1 cellular context compared by ENCODE assay signal in the genomic region with DNA sequence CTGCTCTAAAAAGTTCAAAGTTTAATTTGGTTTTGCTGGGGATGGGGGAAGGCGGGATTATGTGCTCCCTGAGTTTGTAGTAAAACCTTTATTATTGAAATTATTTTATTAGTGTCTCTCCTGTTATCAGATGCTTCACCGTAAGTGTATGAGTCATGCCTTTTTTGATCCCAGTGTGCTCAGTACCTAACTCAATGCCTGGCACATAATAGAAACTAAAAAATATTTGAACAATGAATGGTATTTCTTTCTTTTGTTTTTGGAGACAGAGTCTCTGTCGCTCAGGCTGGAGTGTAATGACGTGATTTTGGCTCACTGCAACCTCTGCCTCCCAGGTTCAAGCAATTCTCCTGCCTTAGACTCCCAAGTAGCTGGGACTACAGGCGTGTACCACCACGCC.
TF ChIP-seq lines count a peak whose summit lies in the region.

No MANE protein-coding gene starts in this region.

TF ChIP-seq in SK-N-SH treated with all-trans-retinoic acid at 6 μM for 48 hours, 23 proteins besides CTCF, POLR2A, EP300 and RAD21:
- TF ChIP-seq ZNF565 (CRISPR knock-in tag; conservative IDR thresholded peaks at IDR 0.05; ENCODE audit: low read depth) (no peak), CSDC2 (CRISPR knock-in tag; IDR thresholded peaks at IDR 0.05) (no peak), ESRRG (CRISPR knock-in tag; IDR thresholded peaks at IDR 0.05) (no peak), OSR1 (CRISPR knock-in tag; IDR thresholded peaks at IDR 0.05) (no peak), GLIS3 (CRISPR knock-in tag; IDR thresholded peaks at IDR 0.05) (no peak), SNAI2 (CRISPR knock-in tag; IDR thresholded peaks at IDR 0.05) (no peak), TCF4 (CRISPR knock-in tag; IDR thresholded peaks at IDR 0.05; ENCODE audit: borderline replicate concordance) (no peak), ZFP30 (CRISPR knock-in tag; IDR thresholded peaks at IDR 0.05) (no peak), ZNF70 (CRISPR knock-in tag; IDR thresholded peaks at IDR 0.05) (no peak), TOX (CRISPR knock-in tag; IDR thresholded peaks at IDR 0.05; ENCODE audit: borderline replicate concordance) (no peak), ZNF8 (CRISPR knock-in tag; IDR thresholded peaks at IDR 0.05) (no peak), ZFP3 (CRISPR knock-in tag; IDR thresholded peaks at IDR 0.05) (no peak), RARB (CRISPR knock-in tag; IDR thresholded peaks at IDR 0.05) (no peak), ZC3H10 (CRISPR knock-in tag; IDR thresholded peaks at IDR 0.05) (no peak), PPARA (CRISPR knock-in tag; IDR thresholded peaks at IDR 0.05; ENCODE audit: borderline replicate concordance) (no peak)
- TF ChIP-seq, protein P1, sequence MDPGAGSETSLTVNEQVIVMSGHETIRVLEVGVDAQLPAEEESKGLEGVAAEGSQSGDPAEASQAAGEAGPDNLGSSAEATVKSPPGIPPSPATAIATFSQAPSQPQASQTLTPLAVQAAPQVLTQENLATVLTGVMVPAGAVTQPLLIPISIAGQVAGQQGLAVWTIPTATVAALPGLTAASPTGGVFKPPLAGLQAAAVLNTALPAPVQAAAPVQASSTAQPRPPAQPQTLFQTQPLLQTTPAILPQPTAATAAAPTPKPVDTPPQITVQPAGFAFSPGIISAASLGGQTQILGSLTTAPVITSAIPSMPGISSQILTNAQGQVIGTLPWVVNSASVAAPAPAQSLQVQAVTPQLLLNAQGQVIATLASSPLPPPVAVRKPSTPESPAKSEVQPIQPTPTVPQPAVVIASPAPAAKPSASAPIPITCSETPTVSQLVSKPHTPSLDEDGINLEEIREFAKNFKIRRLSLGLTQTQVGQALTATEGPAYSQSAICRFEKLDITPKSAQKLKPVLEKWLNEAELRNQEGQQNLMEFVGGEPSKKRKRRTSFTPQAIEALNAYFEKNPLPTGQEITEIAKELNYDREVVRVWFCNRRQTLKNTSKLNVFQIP (CRISPR knock-in tag; IDR thresholded peaks at IDR 0.05; ENCODE audit: borderline replicate concordance, low read depth), result no peak
- TF ChIP-seq, protein P2, sequence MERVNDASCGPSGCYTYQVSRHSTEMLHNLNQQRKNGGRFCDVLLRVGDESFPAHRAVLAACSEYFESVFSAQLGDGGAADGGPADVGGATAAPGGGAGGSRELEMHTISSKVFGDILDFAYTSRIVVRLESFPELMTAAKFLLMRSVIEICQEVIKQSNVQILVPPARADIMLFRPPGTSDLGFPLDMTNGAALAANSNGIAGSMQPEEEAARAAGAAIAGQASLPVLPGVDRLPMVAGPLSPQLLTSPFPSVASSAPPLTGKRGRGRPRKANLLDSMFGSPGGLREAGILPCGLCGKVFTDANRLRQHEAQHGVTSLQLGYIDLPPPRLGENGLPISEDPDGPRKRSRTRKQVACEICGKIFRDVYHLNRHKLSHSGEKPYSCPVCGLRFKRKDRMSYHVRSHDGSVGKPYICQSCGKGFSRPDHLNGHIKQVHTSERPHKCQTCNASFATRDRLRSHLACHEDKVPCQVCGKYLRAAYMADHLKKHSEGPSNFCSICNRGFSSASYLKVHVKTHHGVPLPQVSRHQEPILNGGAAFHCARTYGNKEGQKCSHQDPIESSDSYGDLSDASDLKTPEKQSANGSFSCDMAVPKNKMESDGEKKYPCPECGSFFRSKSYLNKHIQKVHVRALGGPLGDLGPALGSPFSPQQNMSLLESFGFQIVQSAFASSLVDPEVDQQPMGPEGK (CRISPR knock-in tag; IDR thresholded peaks at IDR 0.05; ENCODE audit: borderline replicate concordance), result no peak
- TF ChIP-seq, protein P3, sequence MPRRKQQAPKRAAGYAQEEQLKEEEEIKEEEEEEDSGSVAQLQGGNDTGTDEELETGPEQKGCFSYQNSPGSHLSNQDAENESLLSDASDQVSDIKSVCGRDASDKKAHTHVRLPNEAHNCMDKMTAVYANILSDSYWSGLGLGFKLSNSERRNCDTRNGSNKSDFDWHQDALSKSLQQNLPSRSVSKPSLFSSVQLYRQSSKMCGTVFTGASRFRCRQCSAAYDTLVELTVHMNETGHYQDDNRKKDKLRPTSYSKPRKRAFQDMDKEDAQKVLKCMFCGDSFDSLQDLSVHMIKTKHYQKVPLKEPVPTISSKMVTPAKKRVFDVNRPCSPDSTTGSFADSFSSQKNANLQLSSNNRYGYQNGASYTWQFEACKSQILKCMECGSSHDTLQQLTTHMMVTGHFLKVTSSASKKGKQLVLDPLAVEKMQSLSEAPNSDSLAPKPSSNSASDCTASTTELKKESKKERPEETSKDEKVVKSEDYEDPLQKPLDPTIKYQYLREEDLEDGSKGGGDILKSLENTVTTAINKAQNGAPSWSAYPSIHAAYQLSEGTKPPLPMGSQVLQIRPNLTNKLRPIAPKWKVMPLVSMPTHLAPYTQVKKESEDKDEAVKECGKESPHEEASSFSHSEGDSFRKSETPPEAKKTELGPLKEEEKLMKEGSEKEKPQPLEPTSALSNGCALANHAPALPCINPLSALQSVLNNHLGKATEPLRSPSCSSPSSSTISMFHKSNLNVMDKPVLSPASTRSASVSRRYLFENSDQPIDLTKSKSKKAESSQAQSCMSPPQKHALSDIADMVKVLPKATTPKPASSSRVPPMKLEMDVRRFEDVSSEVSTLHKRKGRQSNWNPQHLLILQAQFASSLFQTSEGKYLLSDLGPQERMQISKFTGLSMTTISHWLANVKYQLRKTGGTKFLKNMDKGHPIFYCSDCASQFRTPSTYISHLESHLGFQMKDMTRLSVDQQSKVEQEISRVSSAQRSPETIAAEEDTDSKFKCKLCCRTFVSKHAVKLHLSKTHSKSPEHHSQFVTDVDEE (CRISPR knock-in tag; IDR thresholded peaks at IDR 0.05), result no peak
